Comparison of ENCODE assay signal across 17 cellular contexts in the genomic region with DNA sequence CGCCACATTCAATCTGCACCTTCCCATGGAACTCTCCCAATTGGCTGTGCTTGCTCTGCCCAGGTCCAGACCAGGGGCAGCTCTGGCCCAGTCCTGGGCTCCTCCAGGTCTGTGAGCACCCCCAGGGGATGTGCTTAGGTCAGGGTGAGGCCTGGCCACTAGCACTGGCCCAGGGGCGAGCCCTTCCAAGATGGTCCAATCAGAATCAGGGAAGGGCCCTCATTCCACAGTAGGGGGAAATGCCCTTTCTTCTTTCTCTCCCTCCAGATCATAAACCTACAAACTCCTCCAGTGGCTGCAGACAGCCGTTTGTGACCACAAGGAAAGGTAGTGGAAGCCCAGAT.
DNase-seq lines count a peak whose midpoint lies in the region; ATAC-seq and TF ChIP-seq lines count a peak whose summit lies in the region.
"Had no signal": no experiment of that assay in that cellular context is flagged by ENCODE, and none has a peak within 500 bp of the region (broad histone marks: within the 10 kb centered on the region; RNA-seq: fewer than 3 reads in every experiment).

No MANE protein-coding gene starts in this region.

- CTCF ChIA-PET in T-cell (lab: Charles Lee) = no interaction called here

- H3K27ac Mint-ChIP-seq in neural crest cell (ENCODE audit: unreplicated experiment) (peak overlapping the region; percentile 81), T-cell (no peak overlapping the region)

- H3K27me3 Mint-ChIP-seq in neural crest cell (ENCODE audit: low read depth) = no peaks in the 10 kb centered on the region
- H3K27me3 Mint-ChIP-seq in T-cell = no peaks in the 10 kb centered on the region
- H3K27me3 Mint-ChIP-seq: IgD-negative memory B cell had no signal

- H3K36me3 Mint-ChIP-seq in neural crest cell (ENCODE audit: low read depth) (no peaks in the 10 kb centered on the region), T-cell (peaks cover 2% of the 10 kb centered on the region)

- H3K4me3 Mint-ChIP-seq in neural crest cell (no peak overlapping the region), T-cell (no peak overlapping the region)
- H3K4me3 Mint-ChIP-seq: H9, IgD-negative memory B cell had no signal

- H3K9me3 ChIP-seq in cardiac muscle cell (ENCODE audit: low read depth) (no peaks in the 10 kb centered on the region), stomach smooth muscle (ENCODE audit: control insufficient read depth in 2 of 2, low read length in 2 of 2) (no peaks in the 10 kb centered on the region)

- H3K4me1 ChIP-seq in cardiac muscle cell (ENCODE audit: low read depth) = peaks cover 48% of the 10 kb centered on the region
- peaks cover 28% of the 10 kb centered on the region for H3K4me1 ChIP-seq in stomach smooth muscle (ENCODE audit: control insufficient read depth, insufficient read depth, low read length)

- H3K36me3 ChIP-seq in cardiac muscle cell (no peaks in the 10 kb centered on the region), stomach smooth muscle (ENCODE audit: control insufficient read depth in 2 of 2, insufficient read depth in 2 of 2, low read length in 2 of 2) (no peaks in the 10 kb centered on the region)

- H3K9ac ChIP-seq in stomach smooth muscle (ENCODE audit: low read length in 2 of 2) = no peak overlapping the region

- POLR2A ChIA-PET in T-cell (lab: Charles Lee) = no interaction called here

- H3K4me1 Mint-ChIP-seq in neural crest cell (peaks cover 3% of the 10 kb centered on the region), T-cell (peaks cover 2 to 7% (median 3%) of the 10 kb centered on the region in 3 donors)

- no peak for DNase-seq in cardiac muscle cell (ENCODE audit: low read depth in 1 of 2, low spot score in 1 of 2)
- no peak for DNase-seq in Right ventricle myocardium superior
- no peak for DNase-seq in left ventricle myocardium superior
- DNase-seq in neural crest cell (ENCODE audit: low read depth, low spot score) = no peak
- DNase-seq in NCI-H69 (lab: John Stamatoyannopoulos, UW) = no peak
- no peak for DNase-seq in activated CD4-positive, alpha-beta T cell treated with anti-CD3 and anti-CD28 coated beads, Interleukin-2, amount 50 U/mL, for 48 hours
- DNase-seq in T-cell = no peak
- DNase-seq: 8988T, C1 segment of cervical spinal cord, DMS 273 treated with DMSO at 0.1 percent for 48 hours, H9, MV-4-11, NCI-H1417 treated with DMSO at 0.1 percent for 48 hours, NCI-H2029, NCI-H510A treated with DMSO at 0.1 percent for 48 hours had no signal

- H3K9me3 Mint-ChIP-seq in neural crest cell (no peaks in the 10 kb centered on the region), T-cell (no peaks in the 10 kb centered on the region)
- H3K9me3 Mint-ChIP-seq: IgD-negative memory B cell had no signal

- intact Hi-C loops in Right ventricle myocardium superior (cut with DNase I) = no loop called here
- intact Hi-C loops in left ventricle myocardium superior (cut with micrococcal nuclease) = no loop called here

- H3K27ac ChIP-seq in cardiac muscle cell = peak overlapping the region; percentile 65
- H3K27ac ChIP-seq in stomach smooth muscle (ENCODE audit: low read length) = peak overlapping the region; percentile 11

- H3K27me3 ChIP-seq in cardiac muscle cell (no peaks in the 10 kb centered on the region), stomach smooth muscle (ENCODE audit: control insufficient read depth in 1 of 2, insufficient read depth in 2 of 2, low read length in 2 of 2) (no peaks in the 10 kb centered on the region)

- H3K4me3 ChIP-seq in cardiac muscle cell (no peak overlapping the region), stomach smooth muscle (ENCODE audit: low read length in 2 of 2) (no peak overlapping the region)

- TF ChIP-seq CTCF in cardiac muscle cell (IDR thresholded peaks at IDR 0.05; ENCODE audit: low read depth, low read length) = no peak
- no peak for TF ChIP-seq CTCF in neural crest cell (conservative IDR thresholded peaks at IDR 0.05)

- ATAC-seq in Right ventricle myocardium superior (ENCODE audit: poor library complexity) (no peak), left ventricle myocardium superior (peak; percentile 8), T-cell (replicated peaks in 1 of 4) (no peak)
